Comparison of ENCODE assay signal across 26 cellular contexts in the genomic region with DNA sequence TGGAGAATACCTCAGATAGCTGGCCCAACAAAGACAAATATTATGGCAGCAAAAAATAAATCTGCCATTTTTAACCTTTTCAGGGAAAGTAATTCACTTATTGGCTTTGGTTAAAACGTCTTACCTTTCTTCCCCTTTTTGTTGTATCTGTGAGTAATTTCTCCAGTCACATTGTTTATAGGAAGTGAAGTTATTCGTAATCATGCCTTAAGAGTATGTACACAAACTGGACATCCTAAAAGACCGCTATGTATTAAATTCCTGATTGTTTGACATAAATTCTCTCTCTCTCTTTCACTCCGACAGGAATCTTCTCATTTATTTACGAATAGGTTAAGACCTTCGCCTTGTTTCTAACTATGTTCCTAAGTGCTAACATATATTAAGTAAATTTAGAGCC.
"Had no signal": no experiment of that assay in that cellular context is flagged by ENCODE, and none has a peak within 500 bp of the region (broad histone marks: within the 10 kb centered on the region; RNA-seq: fewer than 3 reads in every experiment).

No MANE protein-coding gene starts in this region.

- H3K9me3 ChIP-seq: stomach, suprapubic skin, testis, thoracic aorta, thyroid gland, tibial artery, tibial nerve, transverse colon, upper lobe of left lung, upper lobe of right lung, uterus, vagina had no signal

- H3K27ac ChIP-seq: stomach, suprapubic skin, testis, thoracic aorta, thyroid gland, tibial artery, tibial nerve, transverse colon, upper lobe of left lung, upper lobe of right lung, uterus, vagina had no signal

- ATAC-seq: stimulated activated effector memory CD8-positive, alpha-beta T cell treated with anti-CD3 and anti-CD28 coated beads, Interleukin-12 subunit alpha, Interleukin-12 subunit beta, amount 100 ng/mL, for 72 hours; stimulated activated memory B cell treated with anti-CD40 and anti-IgM and Interleukin-4, amounts not matched to agents 10 μg/mL and 1 μg/mL and 100 μg/mL, for 72 hours; stimulated activated naive B cell treated with anti-CD40 and anti-IgM and Interleukin-4, amounts not matched to agents 10 μg/mL and 1 μg/mL and 100 μg/mL, for 72 hours; stimulated activated naive CD8-positive, alpha-beta T cell treated with anti-CD3 and anti-CD28 coated beads, Interleukin-15, amount 100 ng/mL, for 72 hours; stimulated activated naive CD8-positive, alpha-beta T cell treated with anti-CD3 and anti-CD28 coated beads, Interleukin-15, Interleukin-2, amounts not matched to agents 100 U/mL and 50 U/mL, for 24 hours; upper lobe of right lung had no signal

- H3K4me3 ChIP-seq: stomach, suprapubic skin, testis, thoracic aorta, thyroid gland, tibial artery, tibial nerve, transverse colon, upper lobe of left lung, upper lobe of right lung, uterus, vagina had no signal

- DNase-seq: stimulated activated CD4-positive, alpha-beta T cell treated with anti-CD3 and anti-CD28 coated beads, Interleukin-2, amount 100 ng/mL, for 48 hours; stimulated activated CD4-positive, alpha-beta T cell treated with anti-CD3 and anti-CD28 coated beads, Interleukin-4, amount 100 ng/mL, for 1 hour; stimulated activated CD4-positive, alpha-beta T cell treated with anti-CD3 and anti-CD28 coated beads, Interleukin-4, amount 100 ng/mL, for 24 hours; stimulated activated CD4-positive, alpha-beta T cell treated with anti-CD3 and anti-CD28 coated beads, Interleukin-4, amount 100 ng/mL, for 4 hours; stimulated activated CD8-positive, alpha-beta memory T cell treated with anti-CD3 and anti-CD28 coated beads, Interleukin-4, amount 100 ng/mL, for 48 hours; stimulated activated naive B cell treated with anti-CD40 and anti-IgM and Interleukin-4, amounts not matched to agents 10 μg/mL and 1 μg/mL and 100 μg/mL, for 72 hours; stimulated activated naive CD4-positive, alpha-beta T cell; stimulated activated naive CD4-positive, alpha-beta T cell treated with Interleukin-2 at 50 U/mL for 16 hours; stimulated activated naive CD8-positive, alpha-beta T cell treated with anti-CD3 and anti-CD28 coated beads, Interleukin-15, amount 100 ng/mL, for 72 hours; stimulated activated naive CD8-positive, alpha-beta T cell treated with anti-CD3 and anti-CD28 coated beads, Interleukin-15, Interleukin-2, amounts not matched to agents 100 U/mL and 50 U/mL, for 24 hours; stomach; substantia nigra; testis; thyroid gland; tibial artery; transverse colon; trophoblast cell; upper lobe of left lung; upper lobe of right lung; uterus had no signal

- H3K4me1 ChIP-seq: suprapubic skin, testis, thyroid gland, tibial artery, tibial nerve, upper lobe of left lung, upper lobe of right lung, uterus, vagina had no signal

- H3K27me3 ChIP-seq: stomach, suprapubic skin, testis, thyroid gland, tibial artery, tibial nerve, transverse colon, upper lobe of left lung, upper lobe of right lung, uterus, vagina had no signal

- H3K36me3 ChIP-seq: stomach, suprapubic skin, thoracic aorta, thyroid gland, tibial artery, tibial nerve, transverse colon, upper lobe of left lung, upper lobe of right lung, uterus, vagina had no signal
